15 cellular contexts compared by ENCODE assay signal in genomic region chr11:110490886-110491285, GRCh38.
DNase-seq lines count a peak whose midpoint lies in the region; ATAC-seq and TF ChIP-seq lines count a peak whose summit lies in the region.
"Had no signal": no experiment of that assay in that cellular context is flagged by ENCODE, and none has a peak within 500 bp of the region (broad histone marks: within the 10 kb centered on the region; RNA-seq: fewer than 3 reads in every experiment).

No MANE protein-coding gene starts in this region.

- no peak overlapping the region for H3K4me2 ChIP-seq in mammary epithelial cell (ENCODE audit: insufficient read depth, low read depth, low read length)

- no peak overlapping the region for H3K4me3 ChIP-seq in mammary epithelial cell (replicated peaks in 1 of 3; ENCODE audit: insufficient read depth in 1 of 3, low read depth in 2 of 3, low read length in 3 of 3)
- H3K4me3 ChIP-seq in lower leg skin (ENCODE audit: low read depth, poor library complexity, severe bottlenecking): no peak overlapping the region
- H3K4me3 ChIP-seq: lung, pancreas, Peyer's patch, stomach had no signal

- no peaks in the 10 kb centered on the region for H3K79me2 ChIP-seq in mammary epithelial cell (ENCODE audit: insufficient read depth, low read length)

- no peaks in the 10 kb centered on the region for H3K27me3 ChIP-seq in mammary epithelial cell (ENCODE audit: insufficient read depth, low read length)
- H3K27me3 ChIP-seq: pancreas, Peyer's patch, stomach had no signal

- BruUV-seq in mammary epithelial cell (replicated peaks; lab: Mats Ljungman, UMichigan): no TSS peak

- in situ Hi-C loops in mammary epithelial cell (cut with MboI; ENCODE audit: low sequenced_read_pairs in 2 of 2): no loop called here

- no peak overlapping the region for H3K9ac ChIP-seq in mammary epithelial cell (ENCODE audit: insufficient read depth, low read length)

- TF ChIP-seq CTCF in mammary epithelial cell (conservative IDR thresholded peaks at IDR 0.05 in 1 of 2, IDR thresholded peaks at IDR 0.05 in 1 of 2; ENCODE audit: extremely low read depth in 1 of 2, insufficient read depth in 1 of 2, low read depth in 1 of 2, low read length in 2 of 2) (no peak), lower leg skin (IDR thresholded peaks at IDR 0.05) (no peak)

- intact Hi-C loops in mammary epithelial cell (cut with micrococcal nuclease) (no loop called here), lower leg skin (cut with DNase I; ENCODE audit: low total_unique reads) (no loop called here)

- H3K4me1 ChIP-seq in mammary epithelial cell (ENCODE audit: insufficient read depth, low read length): peaks cover 5% of the 10 kb centered on the region
- H3K4me1 ChIP-seq: pancreas, Peyer's patch, stomach had no signal

- CTCF ChIA-PET in mammary epithelial cell (lab: Charles Lee; ENCODE audit: low non-redundant PET): no interaction called here

- no peak for ATAC-seq in HG02610 (IDR thresholded peaks at IDR 0.05; ENCODE audit: unreplicated experiment)

- dilution Hi-C loops in mammary epithelial cell (cut with HindIII; ENCODE audit: low sequenced_read_pairs): no loop called here

- TF ChIP-seq POLR2A in lower leg skin (IDR thresholded peaks at IDR 0.05): no peak

- no peak overlapping the region for H2AFZ ChIP-seq in mammary epithelial cell (ENCODE audit: low read depth, low read length)

- H3K36me3 ChIP-seq in mammary epithelial cell (ENCODE audit: insufficient read depth, low read length): no peaks in the 10 kb centered on the region
- H3K36me3 ChIP-seq: pancreas, Peyer's patch, stomach had no signal

- WGBS in mammary epithelial cell (ENCODE audit: low coverage, missing lambda C conversion rate): 50% methylated on average over 1 of the region's 1 CpG
- WGBS in lower leg skin, 2 donors: 67 to 77% methylated on average over 1 of the region's 1 CpG

- H4K20me1 ChIP-seq in mammary epithelial cell (ENCODE audit: insufficient read depth, low read length): no peaks in the 10 kb centered on the region

- DNase-seq in AML-193 (lab: John Stamatoyannopoulos, UW) (peak; percentile 52 to 61), Kasumi-1 (lab: John Stamatoyannopoulos, UW) (peak; percentile 83 to 90), mammary epithelial cell (peak; percentile 61), myocyte (ENCODE audit: low read depth) (peak; percentile 23), lower leg skin (ENCODE audit: low spot score in 2 of 2) (no peak), NCI-H1092 treated with DMSO at 0.1 percent for 48 hours (lab: John Stamatoyannopoulos, UW) (no peak), DMS153 (lab: John Stamatoyannopoulos, UW) (no peak)
- DNase-seq: activated T-cell treated with anti-CD3 and anti-CD28 coated beads, Interleukin-2, amount 50 U/mL, for 72 hours; caudate nucleus; NCI-H187; pancreas; Peyer's patch; stomach had no signal

- no peak overlapping the region for H3K27ac ChIP-seq in mammary epithelial cell (ENCODE audit: insufficient read depth, low read depth, low read length)
- H3K27ac ChIP-seq: pancreas, Peyer's patch, stomach had no signal

- no peaks in the 10 kb centered on the region for H3K9me3 ChIP-seq in mammary epithelial cell (replicated peaks; ENCODE audit: insufficient read depth, low read length)
- H3K9me3 ChIP-seq: pancreas, Peyer's patch, stomach had no signal

Comparison
In these comparisons a context has a peak if more than half of its experiments do, and no peak if none do; other contexts are left out.
1. DNase-seq: peak in AML-193 (2 of 2), Kasumi-1 (2 of 2), mammary epithelial cell (single experiment) and myocyte (single experiment); none in lower leg skin (0 of 2), NCI-H1092 treated with DMSO at 0.1 percent for 48 hours (single experiment) and DMS153 (single experiment).